Comparison of ENCODE assay signal across 1 cellular context in genomic region chr6:109053285-109053684, GRCh38.
TF ChIP-seq lines count a peak whose summit lies in the region.

No MANE protein-coding gene starts in this region.

TF ChIP-seq in GM23338, 12 proteins besides CTCF, POLR2A, EP300 and RAD21 (continued from another document):
- TF ChIP-seq ZNF462 (CRISPR knock-in tag; IDR thresholded peaks at IDR 0.05) (no peak), POLR2AphosphoS5 (IDR thresholded peaks at IDR 0.05; ENCODE audit: low read depth) (no peak), REST (IDR thresholded peaks at IDR 0.05; ENCODE audit: unreplicated experiment) (no peak), ZNF331 (CRISPR knock-in tag; IDR thresholded peaks at IDR 0.05; ENCODE audit: low read depth) (no peak), CREB1 (CRISPR knock-in tag; IDR thresholded peaks at IDR 0.05; ENCODE audit: low read depth) (no peak), STAT1 (IDR thresholded peaks at IDR 0.05; ENCODE audit: unreplicated experiment) (no peak), JUNB (IDR thresholded peaks at IDR 0.05; ENCODE audit: unreplicated experiment) (no peak), EZH2 (IDR thresholded peaks at IDR 0.05; ENCODE audit: low read depth, unreplicated experiment) (no peak), ETS1 (IDR thresholded peaks at IDR 0.05) (no peak), ZNF114 (CRISPR knock-in tag; IDR thresholded peaks at IDR 0.05) (no peak)
